Comparison of ENCODE assay signal across 17 cellular contexts in the genomic region with DNA sequence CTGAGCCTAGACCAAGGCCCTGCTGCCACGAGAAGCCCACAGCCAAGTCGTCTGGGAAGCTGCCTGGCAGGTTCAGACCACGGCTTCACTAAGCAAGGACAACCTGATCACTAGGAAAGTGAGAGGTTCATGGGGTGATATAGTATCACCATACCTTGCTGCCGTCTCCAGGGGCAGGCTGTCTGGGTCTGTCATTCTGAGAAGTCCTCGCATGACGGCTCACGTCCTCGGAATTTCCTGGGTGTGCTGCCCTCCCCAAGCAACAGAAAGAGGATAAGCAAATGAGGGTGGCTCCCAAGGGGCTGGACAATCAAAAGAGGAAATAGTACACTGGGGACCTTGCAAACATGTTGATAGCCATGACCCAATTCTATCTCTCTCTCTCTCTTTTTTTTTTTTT.
DNase-seq lines count a peak whose midpoint lies in the region; ATAC-seq and TF ChIP-seq lines count a peak whose summit lies in the region.
"Had no signal": no experiment of that assay in that cellular context is flagged by ENCODE, and none has a peak within 500 bp of the region (broad histone marks: within the 10 kb centered on the region; RNA-seq: fewer than 3 reads in every experiment).

No MANE protein-coding gene starts in this region.

- 76% methylated on average over 8 of the region's 8 CpGs for WGBS in esophagus muscularis mucosa

- H3K27me3 ChIP-seq in esophagus muscularis mucosa = peaks cover 0 to 6% (median 0%) of the 10 kb centered on the region in 4 donors
- peaks cover 88% of the 10 kb centered on the region for H3K27me3 ChIP-seq in WERI-Rb-1 (ENCODE audit: insufficient read depth, low read depth, severe bottlenecking)
- H3K27me3 ChIP-seq: adrenal gland, MG63, uterus had no signal

- no peak overlapping the region for H3K27ac ChIP-seq in esophagus muscularis mucosa (replicated peaks in 1 of 4)
- H3K27ac ChIP-seq in WERI-Rb-1 = no peak overlapping the region
- H3K27ac ChIP-seq: adrenal gland, uterus had no signal

- no peaks in the 10 kb centered on the region for H3K36me3 ChIP-seq in esophagus muscularis mucosa
- H3K36me3 ChIP-seq in WERI-Rb-1 = no peaks in the 10 kb centered on the region
- H3K36me3 ChIP-seq: adrenal gland, MG63, uterus had no signal

- H3K4me1 ChIP-seq in esophagus muscularis mucosa = peaks cover 0 to 3% (median 0%) of the 10 kb centered on the region in 4 donors
- H3K4me1 ChIP-seq: adrenal gland, uterus had no signal

- H3K4me3 ChIP-seq in esophagus muscularis mucosa (no peak overlapping the region), WERI-Rb-1 (ENCODE audit: low read depth, low read length) (no peak overlapping the region)
- H3K4me3 ChIP-seq: adrenal gland, MG63, uterus had no signal

- TF ChIP-seq POLR2A in esophagus muscularis mucosa (IDR thresholded peaks at IDR 0.05; ENCODE audit: low read depth) = no peak

- peak; percentile 80 for ATAC-seq in GM18502 (IDR thresholded peaks at IDR 0.05; ENCODE audit: poor library complexity, unreplicated experiment)
- peak; percentile 82 for ATAC-seq in GM21723 (IDR thresholded peaks at IDR 0.05; ENCODE audit: unreplicated experiment)
- ATAC-seq in HG03439 (IDR thresholded peaks at IDR 0.05; ENCODE audit: unreplicated experiment) = peak; percentile 62
- ATAC-seq: activated T-cell treated with anti-CD3 and anti-CD28 coated beads, Interleukin-2, amount 50 U/mL, for 4 hours; esophagus mucosa; left lobe of liver had no signal

- peak; percentile 79 for DNase-seq in esophagus muscularis mucosa (ENCODE audit: extremely low spot score)
- no peak for DNase-seq in stimulated activated CD4-positive, alpha-beta T cell treated with anti-CD3 and anti-CD28 coated beads, Interleukin-4, amount 100 ng/mL, for 4 hours
- DNase-seq in WERI-Rb-1 = no peak
- no peak for DNase-seq in NCI-H1930 (lab: John Stamatoyannopoulos, UW)
- no peak for DNase-seq in NCI-H69 (lab: John Stamatoyannopoulos, UW)
- DNase-seq: activated T-cell treated with anti-CD3 and anti-CD28 coated beads, Interleukin-2, amount 50 U/mL, for 4 hours; hypothalamus; MG63; naive B cell; stimulated activated naive CD4-positive, alpha-beta T cell treated with Interleukin-2 at 50 U/mL for 16 hours; uterus had no signal

- intact Hi-C loops in esophagus muscularis mucosa (cut with DNase I) = loop anchor here (10.0 kb wide), 1 partner anchor 204 kb away; a partner anchor contains a TSS

- no peak for TF ChIP-seq CTCF in esophagus muscularis mucosa (IDR thresholded peaks at IDR 0.05)
- TF ChIP-seq CTCF in WERI-Rb-1 (IDR thresholded peaks at IDR 0.05; ENCODE audit: low read depth, low read length) = no peak

- no peaks in the 10 kb centered on the region for H3K9me3 ChIP-seq in esophagus muscularis mucosa
- no peaks in the 10 kb centered on the region for H3K9me3 ChIP-seq in WERI-Rb-1 (ENCODE audit: severe bottlenecking)
- H3K9me3 ChIP-seq: adrenal gland, MG63, uterus had no signal

- TF ChIP-seq EP300 in esophagus muscularis mucosa (IDR thresholded peaks at IDR 0.05) = no peak
